Comparison of ENCODE assay signal across 16 cellular contexts in genomic region chr11:50036239-50036638, GRCh38. TPM values are rescaled to one million over a fixed set of nuclear protein-coding genes. Genes with fewer than 3 reads are reported as not detected.
"Had no signal": no experiment of that assay in that cellular context is flagged by ENCODE, and none has a peak within 500 bp of the region (broad histone marks: within the 10 kb centered on the region; RNA-seq: fewer than 3 reads in every experiment).

No MANE protein-coding gene starts in this region.

RNA-seq across cellular contexts. Expression of gene OR4C45, which starts 3.6 kb away (rescaled TPM):
- total RNA-seq: stomach, subcutaneous adipose tissue, suprapubic skin, temporal lobe, testis, thoracic aorta, thyroid gland, tibial nerve, transverse colon, upper lobe of left lung, upper lobe of right lung, ureter, urinary bladder, uterus, vagina had no signal
- polyA plus RNA-seq: stomach, thymus, urinary bladder had no signal

RNA-seq across cellular contexts. Expression of gene OR4C12, which starts 53.9 kb away (rescaled TPM):
- total RNA-seq: stomach, subcutaneous adipose tissue, suprapubic skin, temporal lobe, thoracic aorta, thyroid gland, tibial nerve, transverse colon, upper lobe of left lung, upper lobe of right lung, ureter, urinary bladder, uterus, vagina had no signal
- polyA plus RNA-seq: stomach, urinary bladder had no signal
